Comparison of ENCODE assay signal across 23 cellular contexts in the genomic region with DNA sequence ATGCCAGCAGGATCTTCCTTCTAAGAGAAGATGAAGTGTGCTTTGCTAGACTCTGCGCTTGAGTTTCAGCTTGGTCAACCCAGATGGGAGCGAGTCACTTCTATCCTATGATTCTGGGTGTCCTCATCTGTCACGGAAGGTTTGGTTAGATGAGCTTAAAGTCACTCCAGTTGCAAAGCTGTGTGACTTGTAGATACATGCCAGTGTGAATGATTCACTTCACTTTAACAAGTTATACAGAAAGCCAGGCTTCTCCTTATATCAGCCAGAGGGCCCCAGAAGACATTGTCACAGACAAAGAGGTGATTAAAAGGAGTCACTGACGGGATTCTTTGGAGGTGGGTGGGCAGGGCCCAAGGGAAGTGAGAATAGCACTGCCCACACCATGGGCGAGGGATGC.
DNase-seq lines count a peak whose midpoint lies in the region; ATAC-seq, FAIRE-seq and TF ChIP-seq lines count a peak whose summit lies in the region.
"Had no signal": no experiment of that assay in that cellular context is flagged by ENCODE, and none has a peak within 500 bp of the region (broad histone marks: within the 10 kb centered on the region; RNA-seq: fewer than 3 reads in every experiment).

No MANE protein-coding gene starts in this region.

- H3K4me1 Mint-ChIP-seq in GM23338: 0 out of 3 replicates have a peak, but pooled peaks cover 3% of the 10 kb centered on the region

- 0 out of 2 replicates have a peak, but pooled peaks cover 9% of the 10 kb centered on the region for H3K9me2 ChIP-seq in GM23338 (ENCODE audit: insufficient read depth)

- H3K9ac ChIP-seq in smooth muscle cell (ENCODE audit: low read depth): no peak overlapping the region
- H3K9ac ChIP-seq: BLaER1 treated with 17β-estradiol and CSF1 and Interleukin-3, amounts not matched to agents 10 nM and 100 nM had no signal

- no peak for TF ChIP-seq CTCF in epithelial cell of esophagus (IDR thresholded peaks at IDR 0.05; ENCODE audit: insufficient read depth, low read depth, low read length, missing control alignments)
- TF ChIP-seq CTCF in smooth muscle cell (IDR thresholded peaks at IDR 0.05; ENCODE audit: borderline replicate concordance, insufficient read depth, poor library complexity, severe bottlenecking): no peak
- TF ChIP-seq CTCF in gastroesophageal sphincter (IDR thresholded peaks at IDR 0.05): no peak
- TF ChIP-seq CTCF in GM23338 (conservative IDR thresholded peaks at IDR 0.05; ENCODE audit: low read depth in 2 of 2): no peak

- no peaks in the 10 kb centered on the region for H3K36me3 Mint-ChIP-seq in GM23338 (ENCODE audit: low read depth)
- H3K36me3 Mint-ChIP-seq: CD4-positive, CD25-positive, alpha-beta regulatory T cell; CD8-positive, alpha-beta memory T cell had no signal

- TF ChIP-seq POLR2A in gastroesophageal sphincter (IDR thresholded peaks at IDR 0.05): no peak

- ATAC-seq in gastroesophageal sphincter (no peak), GM23338 (no peak)
- ATAC-seq: HCT116, HepG2 had no signal

- H3K27ac Mint-ChIP-seq in GM23338: no peak overlapping the region
- H3K27ac Mint-ChIP-seq: B cell; CD4-positive, CD25-positive, alpha-beta regulatory T cell had no signal

- peak; percentile 85 for DNase-seq in CD1c-positive myeloid dendritic cell (ENCODE audit: extremely low spot score)
- peak; percentile 47 for DNase-seq in RCC 7860 (ENCODE audit: low spot score)
- DNase-seq in epithelial cell of esophagus (ENCODE audit: low read depth): peak; percentile 54
- DNase-seq in smooth muscle cell (lab: John Stamatoyannopoulos, UW; ENCODE audit: unreplicated experiment): no peak
- DNase-seq in RKO (ENCODE audit: low spot score): no peak
- no peak for DNase-seq in Ammon's horn (ENCODE audit: low spot score)
- DNase-seq in GM23338 (ENCODE audit: low spot score): no peak
- DNase-seq: 8988T; CD4-positive, CD25-positive, alpha-beta regulatory T cell; CD8-positive, alpha-beta memory T cell; COR-L47; GDM1; GOT3; H7 had no signal

- H3K27me3 ChIP-seq in smooth muscle cell (ENCODE audit: low read depth) (peaks cover 3% of the 10 kb centered on the region), gastroesophageal sphincter (peaks cover 37% of the 10 kb centered on the region), GM23338 (ENCODE audit: insufficient read depth) (no peaks in the 10 kb centered on the region)
- H3K27me3 ChIP-seq: BLaER1 treated with 17β-estradiol and CSF1 and Interleukin-3, amounts not matched to agents 10 nM and 100 nM had no signal

- peaks cover 5% of the 10 kb centered on the region for H3K27me3 Mint-ChIP-seq in GM23338 (ENCODE audit: insufficient read depth, low read depth, poor library complexity)

- H3K79me2 ChIP-seq in smooth muscle cell (ENCODE audit: low read depth): no peaks in the 10 kb centered on the region
- H3K79me2 ChIP-seq in GM23338 (replicated peaks; ENCODE audit: insufficient read depth): no peaks in the 10 kb centered on the region

- H4K20me1 ChIP-seq in smooth muscle cell (ENCODE audit: low read depth) (no peaks in the 10 kb centered on the region), GM23338 (replicated peaks; ENCODE audit: insufficient read depth) (no peaks in the 10 kb centered on the region)
- H4K20me1 ChIP-seq: BLaER1 treated with 17β-estradiol and CSF1 and Interleukin-3, amounts not matched to agents 10 nM and 100 nM had no signal

- no peak overlapping the region for H2AFZ ChIP-seq in smooth muscle cell (ENCODE audit: low read depth)
- no peak overlapping the region for H2AFZ ChIP-seq in GM23338

- H3K27ac ChIP-seq in smooth muscle cell (ENCODE audit: low read depth): peak overlapping the region; percentile 58
- no peak overlapping the region for H3K27ac ChIP-seq in gastroesophageal sphincter
- no peak overlapping the region for H3K27ac ChIP-seq in GM23338 (ENCODE audit: low read depth)
- H3K27ac ChIP-seq: BLaER1 treated with 17β-estradiol and CSF1 and Interleukin-3, amounts not matched to agents 10 nM and 100 nM had no signal

- peak; percentile 69 for FAIRE-seq in RCC 7860 (lab: Jason Lieb, UNC)
- FAIRE-seq: D721Med, GM12892, GM18507, HepG2 had no signal

- no peak for TF ChIP-seq EP300 in gastroesophageal sphincter (IDR thresholded peaks at IDR 0.05)

- H3F3A ChIP-seq in smooth muscle cell (ENCODE audit: low read depth) (peaks cover 5% of the 10 kb centered on the region), GM23338 (replicated peaks; ENCODE audit: low read depth) (no peaks in the 10 kb centered on the region)

- WGBS in smooth muscle cell (ENCODE audit: low lambda C conversion rate): 32% methylated on average over 5 of the region's 5 CpGs
- 20 to 96% methylated on average over 1 to 3 of the region's 5 CpGs for WGBS in gastroesophageal sphincter (ENCODE audit: low coverage in 1 of 2), 2 donors

- H3K4me3 ChIP-seq in epithelial cell of esophagus (ENCODE audit: low read length): no peak overlapping the region
- H3K4me3 ChIP-seq in smooth muscle cell: no peak overlapping the region
- no peak overlapping the region for H3K4me3 ChIP-seq in gastroesophageal sphincter
- H3K4me3 ChIP-seq in GM23338: no peak overlapping the region
- H3K4me3 ChIP-seq: BLaER1 treated with 17β-estradiol and CSF1 and Interleukin-3, amounts not matched to agents 10 nM and 100 nM had no signal

- H3K9me3 ChIP-seq in smooth muscle cell (replicated peaks; ENCODE audit: low read depth) (no peaks in the 10 kb centered on the region), gastroesophageal sphincter (no peaks in the 10 kb centered on the region)

- peak overlapping the region; percentile 10 for H3K4me2 ChIP-seq in smooth muscle cell
- H3K4me2 ChIP-seq in GM23338: no peak overlapping the region
- H3K4me2 ChIP-seq: BLaER1 treated with 17β-estradiol and CSF1 and Interleukin-3, amounts not matched to agents 10 nM and 100 nM had no signal

- H3K4me1 ChIP-seq in smooth muscle cell (ENCODE audit: low read depth) (no peaks in the 10 kb centered on the region), gastroesophageal sphincter (no peaks in the 10 kb centered on the region), GM23338 (ENCODE audit: insufficient read depth) (no peaks in the 10 kb centered on the region)

- H3K36me3 ChIP-seq in smooth muscle cell (ENCODE audit: low read depth) (no peaks in the 10 kb centered on the region), gastroesophageal sphincter (no peaks in the 10 kb centered on the region), GM23338 (ENCODE audit: insufficient read depth) (no peaks in the 10 kb centered on the region)
- H3K36me3 ChIP-seq: BLaER1 treated with 17β-estradiol and CSF1 and Interleukin-3, amounts not matched to agents 10 nM and 100 nM had no signal

- H3K9me3 Mint-ChIP-seq in GM23338: peaks cover 6% of the 10 kb centered on the region

- no peak overlapping the region for H3K4me3 Mint-ChIP-seq in GM23338
- H3K4me3 Mint-ChIP-seq: B cell; CD4-positive, CD25-positive, alpha-beta regulatory T cell; CD8-positive, alpha-beta memory T cell; IgD-negative memory B cell had no signal

TF ChIP-seq in GM23338, 12 proteins besides CTCF, POLR2A, EP300 and RAD21 (continues in another document):
- no peak for TF ChIP-seq NANOG (IDR thresholded peaks at IDR 0.05; ENCODE audit: borderline replicate concordance)
- no peak for TF ChIP-seq JUNB (IDR thresholded peaks at IDR 0.05; ENCODE audit: unreplicated experiment)
- TF ChIP-seq ZNF114 (CRISPR knock-in tag; IDR thresholded peaks at IDR 0.05): no peak
- no peak for TF ChIP-seq POLR2AphosphoS5 (IDR thresholded peaks at IDR 0.05; ENCODE audit: low read depth)
- TF ChIP-seq, protein P1, sequence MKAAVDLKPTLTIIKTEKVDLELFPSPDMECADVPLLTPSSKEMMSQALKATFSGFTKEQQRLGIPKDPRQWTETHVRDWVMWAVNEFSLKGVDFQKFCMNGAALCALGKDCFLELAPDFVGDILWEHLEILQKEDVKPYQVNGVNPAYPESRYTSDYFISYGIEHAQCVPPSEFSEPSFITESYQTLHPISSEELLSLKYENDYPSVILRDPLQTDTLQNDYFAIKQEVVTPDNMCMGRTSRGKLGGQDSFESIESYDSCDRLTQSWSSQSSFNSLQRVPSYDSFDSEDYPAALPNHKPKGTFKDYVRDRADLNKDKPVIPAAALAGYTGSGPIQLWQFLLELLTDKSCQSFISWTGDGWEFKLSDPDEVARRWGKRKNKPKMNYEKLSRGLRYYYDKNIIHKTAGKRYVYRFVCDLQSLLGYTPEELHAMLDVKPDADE (IDR thresholded peaks at IDR 0.05): no peak
- no peak for TF ChIP-seq CREB1 (CRISPR knock-in tag; IDR thresholded peaks at IDR 0.05; ENCODE audit: low read depth)
- no peak for TF ChIP-seq EZH2phosphoT487 (IDR thresholded peaks at IDR 0.05; ENCODE audit: unreplicated experiment)
- no peak for TF ChIP-seq STAT1 (IDR thresholded peaks at IDR 0.05; ENCODE audit: unreplicated experiment)

Comparison
In these comparisons a context has a peak if more than half of its experiments do, and no peak if none do; other contexts are left out.
1. DNase-seq: peak in CD1c-positive myeloid dendritic cell (single experiment), RCC 7860 (single experiment) and epithelial cell of esophagus (single experiment); none in smooth muscle cell (single experiment), RKO (single experiment), Ammon's horn (single experiment) and GM23338 (single experiment).